ENCODE assay signal across 18 cellular contexts in the genomic region with DNA sequence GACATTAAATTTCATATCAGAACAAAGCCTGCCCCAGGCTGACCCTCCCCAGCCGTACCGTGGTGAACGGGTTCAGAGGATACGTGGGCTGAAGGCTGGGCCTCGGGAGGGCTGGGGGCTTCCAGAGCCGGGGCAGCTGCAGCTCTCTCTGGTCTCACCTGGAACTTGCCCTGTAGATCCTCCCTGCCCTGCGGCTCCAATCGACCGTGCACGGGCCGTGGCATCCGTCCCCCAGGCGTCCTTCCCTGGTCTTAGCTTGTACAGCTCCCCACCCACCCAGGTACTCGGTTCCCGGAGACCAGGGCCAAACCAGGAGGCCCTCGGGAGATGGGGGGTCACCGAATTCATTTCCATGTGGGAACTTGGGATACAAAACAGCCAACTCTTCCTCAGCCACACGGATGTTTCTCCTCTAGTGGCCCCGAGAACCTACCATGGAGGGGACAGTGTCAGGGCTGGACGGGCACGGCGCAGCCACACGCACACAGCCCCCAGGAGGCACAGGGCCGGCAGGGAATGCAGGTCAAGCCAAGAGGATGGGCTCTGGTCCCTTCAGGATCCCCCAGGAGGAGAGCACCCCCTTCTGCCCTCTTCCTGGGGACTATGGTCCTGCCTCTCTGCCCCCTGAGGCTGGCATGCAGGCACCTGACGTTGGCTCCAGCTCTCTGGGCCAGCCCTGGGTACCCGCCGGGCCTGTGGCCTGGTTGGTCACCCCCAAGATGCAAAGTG. TPM values are rescaled to one million over a fixed set of nuclear protein-coding genes. Genes with fewer than 3 reads are reported as not detected.
"Had no signal": no experiment of that assay in that cellular context is flagged by ENCODE, and none has a peak within 500 bp of the region (broad histone marks: within the 10 kb centered on the region; RNA-seq: fewer than 3 reads in every experiment).

No MANE protein-coding gene starts in this region.

- H3K36me3 ChIP-seq: neutrophil, thyroid gland had no signal

- H2AFZ ChIP-seq: hepatocyte had no signal

- H3K27ac Mint-ChIP-seq: activated CD4-positive, alpha-beta T cell treated with anti-CD3 and anti-CD28 coated beads, Interleukin-2, amount 10 ng/mL, durations not matched to agents 7 days and 5 days had no signal

- H3K9me3 Mint-ChIP-seq: activated CD4-positive, alpha-beta T cell treated with anti-CD3 and anti-CD28 coated beads, Interleukin-2, amount 10 ng/mL, durations not matched to agents 7 days and 5 days; activated naive CD4-positive, alpha-beta T cell treated with anti-CD3 and anti-CD28 coated beads for 36 hours; stimulated activated naive B cell treated with anti-CD40 and anti-IgM and Interleukin-4, amounts not matched to agents 10 μg/mL and 1 μg/mL and 100 μg/mL, for 72 hours had no signal

- H3K4me2 ChIP-seq: hepatocyte had no signal

- H3K27me3 Mint-ChIP-seq: activated CD4-positive, alpha-beta T cell treated with anti-CD3 and anti-CD28 coated beads, Interleukin-2, amount 10 ng/mL, durations not matched to agents 7 days and 5 days; stimulated activated naive B cell treated with anti-CD40 and anti-IgM and Interleukin-4, amounts not matched to agents 10 μg/mL and 1 μg/mL and 100 μg/mL, for 72 hours had no signal

- H3K9me3 ChIP-seq: body of pancreas, esophagus muscularis mucosa, neutrophil, thyroid gland had no signal

- H3K27me3 ChIP-seq: hepatocyte, thyroid gland had no signal

- ATAC-seq: body of pancreas; stimulated activated naive B cell treated with anti-CD40 and anti-IgM and Interleukin-4, amounts not matched to agents 10 μg/mL and 1 μg/mL and 100 μg/mL, for 72 hours had no signal

- H3K27ac ChIP-seq: body of pancreas, coronary artery, esophagus muscularis mucosa, hepatocyte, neutrophil, thyroid gland had no signal

- DNase-seq: activated CD4-positive, alpha-beta T cell treated with anti-CD3 and anti-CD28 coated beads, Interleukin-2, amount 10 ng/mL, durations not matched to agents 7 days and 5 days; activated CD8-positive, alpha-beta memory T cell treated with anti-CD3 and anti-CD28 coated beads, Interleukin-2, amount 50 U/mL, for 48 hours; activated naive CD4-positive, alpha-beta T cell treated with anti-CD3 and anti-CD28 coated beads for 36 hours; amniotic stem cell; body of pancreas; central memory CD4-positive, alpha-beta T cell; effector CD4-positive, alpha-beta T cell; islet precursor cell; stimulated activated CD4-positive, alpha-beta T cell treated with anti-CD3 and anti-CD28 coated beads, Interleukin-2, amount 100 ng/mL, for 48 hours; stimulated activated naive B cell treated with anti-CD40 and anti-IgM and Interleukin-4, amounts not matched to agents 10 μg/mL and 1 μg/mL and 100 μg/mL, for 72 hours; thyroid gland had no signal

- H3K4me3 ChIP-seq: body of pancreas, coronary artery, esophagus muscularis mucosa, hepatocyte, lung, thyroid gland had no signal

RNA-seq across cellular contexts. Expression of gene C1QTNF12, which starts 11.3 kb away (rescaled TPM):
- total RNA-seq: body of pancreas had no signal

RNA-seq across cellular contexts. Expression of gene TNFRSF4, which starts 21.2 kb away (rescaled TPM):
- total RNA-seq: hepatocyte, renal cortical epithelial cell had no signal
- polyA plus RNA-seq: hepatocyte had no signal

RNA-seq across cellular contexts. Expression of gene TNFRSF18, which starts 28.8 kb away (rescaled TPM):
- total RNA-seq: body of pancreas, hepatocyte, urinary bladder had no signal
